35 cellular contexts compared by ENCODE assay signal in genomic region chr2:88303865-88304264, GRCh38.
"Had no signal": no experiment of that assay in that cellular context is flagged by ENCODE, and none has a peak within 500 bp of the region (broad histone marks: within the 10 kb centered on the region; RNA-seq: fewer than 3 reads in every experiment).

No MANE protein-coding gene starts in this region.

- H3K9me3 ChIP-seq: MG63 had no signal

- H3K4me3 ChIP-seq: MG63 had no signal

- H3K27ac ChIP-seq: KMS-11 had no signal

- DNase-seq: Karpas-422, Kasumi-1, MG63, MM.1S, MV-4-11, NCI-H1048, NCI-H1092, NCI-H1092 treated with DMSO at 0.1 percent for 48 hours, NCI-H1105, NCI-H1105 treated with DMSO at 0.1 percent for 48 hours, NCI-H1417, NCI-H1417 treated with DMSO at 0.1 percent for 48 hours, NCI-H1436, NCI-H1436 treated with DMSO at 0.1 percent for 48 hours, NCI-H146, NCI-H1694, NCI-H1694 treated with DMSO at 0.1 percent for 48 hours, NCI-H187, NCI-H187 treated with DMSO at 0.1 percent for 48 hours, NCI-H1930, NCI-H2029, NCI-H2029 treated with DMSO at 0.1 percent for 48 hours, NCI-H2081, NCI-H2081 treated with DMSO at 0.1 percent for 48 hours, NCI-H2107, NCI-H2171, NCI-H2171 treated with DMSO at 0.1 percent for 48 hours, NCI-H2227 treated with DMSO at 0.1 percent for 48 hours, NCI-H226, NCI-H345, NCI-H446, NCI-H446 treated with DMSO at 0.1 percent for 48 hours, NCI-H510A, NCI-H510A treated with DMSO at 0.1 percent for 48 hours had no signal

- H3K4me2 ChIP-seq: KMS-11 had no signal

- H3K9ac ChIP-seq: KMS-11 had no signal

- H3K36me3 ChIP-seq: MG63 had no signal
